In the genomic region with DNA sequence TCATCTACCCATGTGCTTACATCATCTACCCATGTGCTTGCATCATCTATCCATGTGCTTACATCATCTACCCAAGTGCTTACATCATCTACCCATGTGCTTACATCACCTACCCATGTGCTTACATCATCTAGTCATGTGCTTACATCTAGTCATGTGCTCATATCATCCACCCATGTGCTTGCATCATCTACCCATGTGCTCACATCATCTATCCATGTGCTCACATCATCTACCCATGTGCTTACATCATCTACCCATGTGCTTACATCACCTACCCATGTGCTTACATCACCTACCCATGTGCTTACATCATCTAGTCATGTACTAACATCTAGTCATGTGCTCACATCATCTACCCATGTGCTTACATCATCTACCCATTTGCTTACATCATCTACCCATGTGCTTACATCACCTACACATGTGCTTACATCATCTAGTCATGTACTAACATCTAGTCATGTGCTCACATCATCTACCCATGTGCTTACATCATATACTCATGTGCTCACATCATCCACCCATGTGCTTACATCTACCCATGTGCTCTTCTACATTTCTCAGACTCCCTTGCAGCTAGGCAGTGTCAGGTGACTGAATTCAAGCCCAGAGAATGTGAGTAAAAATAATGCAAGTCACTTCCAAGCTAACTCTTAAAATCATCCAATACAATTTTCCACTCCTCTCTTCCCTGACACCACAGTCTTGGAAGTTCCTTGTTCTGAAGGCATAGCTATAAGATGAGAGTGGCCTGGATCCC, we compare ENCODE assay signal across 27 cellular contexts.
DNase-seq lines count a peak whose midpoint lies in the region; ATAC-seq, FAIRE-seq and TF ChIP-seq lines count a peak whose summit lies in the region.
"Had no signal": no experiment of that assay in that cellular context is flagged by ENCODE, and none has a peak within 500 bp of the region (broad histone marks: within the 10 kb centered on the region; RNA-seq: fewer than 3 reads in every experiment).

No MANE protein-coding gene starts in this region.

- no peaks in the 10 kb centered on the region for H3K9me1 ChIP-seq in endothelial cell of umbilical vein (replicated peaks; ENCODE audit: control insufficient read depth, extremely low read depth, insufficient read depth, low read length)

- H3K9me3 ChIP-seq in endothelial cell of umbilical vein (replicated peaks; ENCODE audit: control insufficient read depth, insufficient read depth, low read length), result peaks cover 8% of the 10 kb centered on the region
- H3K9me3 ChIP-seq: Peyer's patch, SJCRH30 had no signal

- FAIRE-seq in endothelial cell of umbilical vein (lab: Jason Lieb, UNC), result no peak
- FAIRE-seq: GM18507, GM19239, H54 had no signal

- no peaks in the 10 kb centered on the region for H3K27me3 Mint-ChIP-seq in activated CD4-positive, alpha-beta T cell treated with anti-CD3 and anti-CD28 coated beads for 36 hours
- H3K27me3 Mint-ChIP-seq: CD4-positive, alpha-beta memory T cell had no signal

- no peaks in the 10 kb centered on the region for H3K36me3 Mint-ChIP-seq in activated CD4-positive, alpha-beta T cell treated with anti-CD3 and anti-CD28 coated beads for 36 hours (ENCODE audit: low read depth)
- H3K36me3 Mint-ChIP-seq: CD4-positive, alpha-beta memory T cell had no signal

- dilution Hi-C loops in endothelial cell of umbilical vein (cut with MboI; ENCODE audit: extremely low pct_ligation_motif_present, low sequenced_read_pairs), result no loop called here

- no peaks in the 10 kb centered on the region for H3K4me1 Mint-ChIP-seq in activated CD4-positive, alpha-beta T cell treated with anti-CD3 and anti-CD28 coated beads for 36 hours
- H3K4me1 Mint-ChIP-seq: CD4-positive, alpha-beta memory T cell had no signal

- DNase-seq in NCI-H2171 treated with DMSO at 0.1 percent for 48 hours (lab: John Stamatoyannopoulos, UW) (peak; percentile 5), NCI-H2171 (lab: John Stamatoyannopoulos, UW) (no peak), RKO (ENCODE audit: low spot score) (peak; percentile 6), endothelial cell of umbilical vein (ENCODE audit: low read depth, low spot score) (no peak), T-helper 2 cell (no peak), NCI-H2081 treated with DMSO at 0.1 percent for 48 hours (lab: John Stamatoyannopoulos, UW) (no peak)
- DNase-seq in activated CD4-positive, alpha-beta T cell treated with anti-CD3 and anti-CD28 coated beads for 36 hours, result no peak
- DNase-seq: Caco-2; CD4-positive, alpha-beta memory T cell; DMS 273 treated with DMSO at 0.1 percent for 48 hours; DMS79 treated with DMSO at 0.1 percent for 48 hours; HFFc6; KBM-7; MM.1S; NCI-H1092; NCI-H1436; NCI-H187 treated with DMSO at 0.1 percent for 48 hours; NCI-H345; NCI-H774; Peyer's patch; SJCRH30 had no signal

- H3K79me2 ChIP-seq in endothelial cell of umbilical vein (ENCODE audit: control insufficient read depth, insufficient read depth, low read length), result no peaks in the 10 kb centered on the region

- H3K27me3 ChIP-seq in endothelial cell of umbilical vein (ENCODE audit: control insufficient read depth in 2 of 2, insufficient read depth in 2 of 2, low read length in 2 of 2), result no peaks in the 10 kb centered on the region
- H3K27me3 ChIP-seq: BLaER1 treated with 17β-estradiol and CSF1 and Interleukin-3, amounts not matched to agents 10 nM and 100 nM; Peyer's patch; SJCRH30 had no signal

- H3K27ac Mint-ChIP-seq in activated CD4-positive, alpha-beta T cell treated with anti-CD3 and anti-CD28 coated beads for 36 hours, result no peak overlapping the region
- H3K27ac Mint-ChIP-seq: CD4-positive, alpha-beta memory T cell; HFFc6 had no signal

- no peak for TF ChIP-seq POLR2A in endothelial cell of umbilical vein (IDR thresholded peaks at IDR 0.05; ENCODE audit: low read depth, low read length)

- CTCF ChIA-PET in endothelial cell of umbilical vein (lab: Charles Lee), result no interaction called here
- CTCF ChIA-PET in activated CD4-positive, alpha-beta T cell treated with anti-CD3 and anti-CD28 coated beads for 36 hours (lab: Charles Lee), result no interaction called here

- intact Hi-C loops in endothelial cell of umbilical vein (cut with micrococcal nuclease), result no loop called here
- intact Hi-C loops in activated CD4-positive, alpha-beta T cell treated with anti-CD3 and anti-CD28 coated beads for 36 hours (cut with DNase I, micrococcal nuclease), result no loop called here

- no peaks in the 10 kb centered on the region for H3K4me1 ChIP-seq in endothelial cell of umbilical vein (ENCODE audit: control insufficient read depth, extremely low read depth, insufficient read depth, low read length)
- H3K4me1 ChIP-seq: BLaER1 treated with 17β-estradiol and CSF1 and Interleukin-3, amounts not matched to agents 10 nM and 100 nM; Caco-2; Peyer's patch; SJCRH30 had no signal

- ATAC-seq in GM18519 (IDR thresholded peaks at IDR 0.05; ENCODE audit: low FRiP score, unreplicated experiment), result no peak
- ATAC-seq in activated CD4-positive, alpha-beta T cell treated with anti-CD3 and anti-CD28 coated beads for 36 hours, result no peak

- no peak overlapping the region for H3K27ac ChIP-seq in endothelial cell of umbilical vein (ENCODE audit: insufficient read depth, low read depth, low read length)
- H3K27ac ChIP-seq: 22Rv1, Peyer's patch, SJCRH30 had no signal

- peaks cover 20% of the 10 kb centered on the region for H3K9me3 Mint-ChIP-seq in activated CD4-positive, alpha-beta T cell treated with anti-CD3 and anti-CD28 coated beads for 36 hours (ENCODE audit: low read depth)

- BruUV-seq in endothelial cell of umbilical vein (replicated peaks; lab: Mats Ljungman, UMichigan), result no TSS peak

- H4K20me1 ChIP-seq in endothelial cell of umbilical vein (replicated peaks; ENCODE audit: control insufficient read depth, extremely low read depth, insufficient read depth, low read length), result no peaks in the 10 kb centered on the region
- H4K20me1 ChIP-seq: BLaER1 treated with 17β-estradiol and CSF1 and Interleukin-3, amounts not matched to agents 10 nM and 100 nM had no signal

- H3K4me3 ChIP-seq in endothelial cell of umbilical vein (replicated peaks in 1 of 3; ENCODE audit: insufficient read depth in 1 of 3, low read depth in 1 of 3, low read length in 3 of 3), result no peak overlapping the region
- H3K4me3 ChIP-seq: BLaER1 treated with 17β-estradiol and CSF1 and Interleukin-3, amounts not matched to agents 10 nM and 100 nM; Peyer's patch; SJCRH30 had no signal

- H2AFZ ChIP-seq in endothelial cell of umbilical vein (ENCODE audit: low read depth, low read length), result no peak overlapping the region

- POLR2A ChIA-PET in endothelial cell of umbilical vein (lab: Charles Lee), result no interaction called here
- POLR2A ChIA-PET in activated CD4-positive, alpha-beta T cell treated with anti-CD3 and anti-CD28 coated beads for 36 hours (lab: Charles Lee), result no interaction called here

- no peak for TF ChIP-seq CTCF in endothelial cell of umbilical vein (IDR thresholded peaks at IDR 0.05; ENCODE audit: extremely low read depth in 1 of 2, insufficient read depth in 1 of 2, low read depth in 1 of 2, low read length in 2 of 2)

- no peak overlapping the region for H3K9ac ChIP-seq in endothelial cell of umbilical vein (replicated peaks; ENCODE audit: extremely low read depth, insufficient read depth, low read length)
- H3K9ac ChIP-seq: BLaER1 treated with 17β-estradiol and CSF1 and Interleukin-3, amounts not matched to agents 10 nM and 100 nM had no signal

- H3K36me3 ChIP-seq in endothelial cell of umbilical vein (ENCODE audit: control insufficient read depth in 2 of 2, extremely low read depth in 1 of 2, insufficient read depth in 2 of 2, low read length in 2 of 2), result no peaks in the 10 kb centered on the region
- H3K36me3 ChIP-seq: BLaER1 treated with 17β-estradiol and CSF1 and Interleukin-3, amounts not matched to agents 10 nM and 100 nM; Peyer's patch; SJCRH30 had no signal

- no peak overlapping the region for H3K4me3 Mint-ChIP-seq in activated CD4-positive, alpha-beta T cell treated with anti-CD3 and anti-CD28 coated beads for 36 hours
- H3K4me3 Mint-ChIP-seq: CD4-positive, alpha-beta memory T cell; HFFc6 had no signal

- H3K4me2 ChIP-seq in endothelial cell of umbilical vein (ENCODE audit: insufficient read depth, low read length), result no peak overlapping the region
- H3K4me2 ChIP-seq: BLaER1 treated with 17β-estradiol and CSF1 and Interleukin-3, amounts not matched to agents 10 nM and 100 nM had no signal

TF ChIP-seq in endothelial cell of umbilical vein, 7 proteins besides CTCF, POLR2A, EP300 and RAD21:
- TF ChIP-seq POLR2AphosphoS5 (IDR thresholded peaks at IDR 0.05; ENCODE audit: insufficient read depth, low read depth, low read length), result no peak
- peak; percentile 68 for TF ChIP-seq MAX (IDR thresholded peaks at IDR 0.05; ENCODE audit: insufficient read depth, insufficient read length)

Comparison
In these comparisons a context has a peak if more than half of its experiments do, and no peak if none do; other contexts are left out.
1. DNase-seq: peak in NCI-H2171 treated with DMSO at 0.1 percent for 48 hours (single experiment) and RKO (single experiment); none in NCI-H2171 (single experiment), endothelial cell of umbilical vein (single experiment), T-helper 2 cell (0 of 5), NCI-H2081 treated with DMSO at 0.1 percent for 48 hours (single experiment) and activated CD4-positive, alpha-beta T cell treated with anti-CD3 and anti-CD28 coated beads for 36 hours (single experiment).